ENCODE assay signal across 9 cellular contexts in the genomic region with DNA sequence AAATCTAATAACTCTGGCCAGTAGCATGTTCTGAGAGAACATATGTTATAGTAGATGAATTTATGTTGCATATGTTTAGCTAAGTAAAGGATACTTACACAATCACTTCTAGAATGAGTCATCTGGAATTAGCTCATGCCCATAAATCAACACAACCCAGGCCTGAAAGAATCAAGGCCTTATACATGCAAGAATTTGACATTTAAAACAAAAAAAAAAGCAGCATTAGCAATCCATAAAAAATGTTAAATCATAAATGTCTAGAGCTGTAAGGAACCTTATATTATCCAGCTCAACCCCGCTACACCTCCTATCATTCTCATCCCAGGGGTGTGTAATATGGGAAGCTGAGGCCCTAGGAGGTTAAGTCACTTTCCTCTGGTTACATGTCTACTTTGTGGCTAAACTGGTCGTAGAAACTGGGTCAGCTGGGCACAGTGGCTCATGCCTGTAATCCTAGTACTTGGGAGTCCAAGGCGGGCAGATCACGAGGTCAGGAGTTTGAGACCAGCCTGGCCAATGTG.
A peak's percentile ranks its signal among the peaks of the same experiment; 100 is the strongest.
DNase-seq lines count a peak whose midpoint lies in the region; ATAC-seq and TF ChIP-seq lines count a peak whose summit lies in the region.
"Had no signal": no experiment of that assay in that cellular context is flagged by ENCODE, and none has a peak within 500 bp of the region (broad histone marks: within the 10 kb centered on the region; RNA-seq: fewer than 3 reads in every experiment).

No MANE protein-coding gene starts in this region.

- TF ChIP-seq POLR2A in upper lobe of left lung (IDR thresholded peaks at IDR 0.05): no peak

- TF ChIP-seq EP300 in upper lobe of left lung (IDR thresholded peaks at IDR 0.05): no peak

- no peak overlapping the region for H3K4me3 ChIP-seq in upper lobe of left lung

- 64 to 72% methylated on average over 4 of the region's 4 CpGs for WGBS in upper lobe of left lung, 2 donors

- H3K27me3 ChIP-seq in upper lobe of left lung: no peaks in the 10 kb centered on the region

- H3K4me1 ChIP-seq in upper lobe of left lung: peaks cover 13 to 31% (median 26%) of the 10 kb centered on the region in 4 donors

- no peaks in the 10 kb centered on the region for H3K9me3 ChIP-seq in upper lobe of left lung

- peak overlapping the region; percentile 0 to 70 (median 54) for H3K27ac ChIP-seq in upper lobe of left lung

- no peaks in the 10 kb centered on the region for H3K36me3 ChIP-seq in upper lobe of left lung

- TF ChIP-seq CTCF in upper lobe of left lung (IDR thresholded peaks at IDR 0.05): no peak

- no peak for DNase-seq in activated CD4-positive, CD25-positive, alpha-beta regulatory T cell treated with anti-CD3 and anti-CD28 coated beads, Interleukin-2, amount 50 U/mL, for 72 hours
- DNase-seq in SKM-1 (lab: John Stamatoyannopoulos, UW; ENCODE audit: unreplicated experiment): peak; percentile 75
- DNase-seq in glomerular endothelial cell (ENCODE audit: extremely low read depth, low read depth, low spot score): peak; percentile 82
- peak in 1 of 2 donors; percentile 65 for DNase-seq in upper lobe of left lung
- no peak for DNase-seq in iPS-NIHi11 (ENCODE audit: low spot score)
- DNase-seq in NCI-H2081 treated with DMSO at 0.1 percent for 48 hours (lab: John Stamatoyannopoulos, UW): no peak
- DNase-seq: NCI-H1092 had no signal

- ATAC-seq in activated CD4-positive, CD25-positive, alpha-beta regulatory T cell treated with anti-CD3 and anti-CD28 coated beads, Interleukin-2, amount 50 U/mL, for 24 hours: peak; percentile 41
- ATAC-seq in upper lobe of left lung (ENCODE audit: low FRiP score in 2 of 2): peak; percentile 46 to 68
- ATAC-seq in HG03342 (IDR thresholded peaks at IDR 0.05; ENCODE audit: unreplicated experiment): no peak

Comparison
In these comparisons a context has a peak if more than half of its experiments do, and no peak if none do; other contexts are left out.
1. DNase-seq: peak in SKM-1 (single experiment) and glomerular endothelial cell (single experiment); none in activated CD4-positive, CD25-positive, alpha-beta regulatory T cell treated with anti-CD3 and anti-CD28 coated beads, Interleukin-2, amount 50 U/mL, for 72 hours (single experiment), iPS-NIHi11 (single experiment) and NCI-H2081 treated with DMSO at 0.1 percent for 48 hours (single experiment).